In genomic region chr1:107740574-107740973, GRCh38 we compare ENCODE assay signal across 1 cellular context.
A peak's percentile ranks its signal among the peaks of the same experiment; 100 is the strongest.
TF ChIP-seq lines count a peak whose summit lies in the region.

No MANE protein-coding gene starts in this region.

TF ChIP-seq in GM12878, 131 proteins besides CTCF, POLR2A, EP300 and RAD21 (continued from another document):
- TF ChIP-seq CUX1 (IDR thresholded peaks at IDR 0.05; ENCODE audit: insufficient replicate concordance, low read depth, low read length) (no peak), NFIC (IDR thresholded peaks at IDR 0.05; ENCODE audit: low read depth, low read length) (peak; percentile 27; the same call in 1 of the 2 replicates), PAX8 (IDR thresholded peaks at IDR 0.05) (no peak), ATF3 (IDR thresholded peaks at IDR 0.05; ENCODE audit: borderline replicate concordance, extremely low read depth, low read depth, low read length) (no peak), ZNF384 (IDR thresholded peaks at IDR 0.05; ENCODE audit: borderline replicate concordance, low read depth, low read length) (no peak), LARP7 (IDR thresholded peaks at IDR 0.05) (no peak), RAD51 (IDR thresholded peaks at IDR 0.05) (no peak)
TF ChIP-seq in GM12878: peak in this region for 3.
